1 cellular context compared by ENCODE assay signal in genomic region chr6:36094238-36094637, GRCh38.
A peak's percentile ranks its signal among the peaks of the same experiment; 100 is the strongest.
TF ChIP-seq lines count a peak whose summit lies in the region.

No MANE protein-coding gene starts in this region.

TF ChIP-seq in GM12878, 131 proteins besides CTCF, POLR2A, EP300 and RAD21:
- TF ChIP-seq, protein P1, sequence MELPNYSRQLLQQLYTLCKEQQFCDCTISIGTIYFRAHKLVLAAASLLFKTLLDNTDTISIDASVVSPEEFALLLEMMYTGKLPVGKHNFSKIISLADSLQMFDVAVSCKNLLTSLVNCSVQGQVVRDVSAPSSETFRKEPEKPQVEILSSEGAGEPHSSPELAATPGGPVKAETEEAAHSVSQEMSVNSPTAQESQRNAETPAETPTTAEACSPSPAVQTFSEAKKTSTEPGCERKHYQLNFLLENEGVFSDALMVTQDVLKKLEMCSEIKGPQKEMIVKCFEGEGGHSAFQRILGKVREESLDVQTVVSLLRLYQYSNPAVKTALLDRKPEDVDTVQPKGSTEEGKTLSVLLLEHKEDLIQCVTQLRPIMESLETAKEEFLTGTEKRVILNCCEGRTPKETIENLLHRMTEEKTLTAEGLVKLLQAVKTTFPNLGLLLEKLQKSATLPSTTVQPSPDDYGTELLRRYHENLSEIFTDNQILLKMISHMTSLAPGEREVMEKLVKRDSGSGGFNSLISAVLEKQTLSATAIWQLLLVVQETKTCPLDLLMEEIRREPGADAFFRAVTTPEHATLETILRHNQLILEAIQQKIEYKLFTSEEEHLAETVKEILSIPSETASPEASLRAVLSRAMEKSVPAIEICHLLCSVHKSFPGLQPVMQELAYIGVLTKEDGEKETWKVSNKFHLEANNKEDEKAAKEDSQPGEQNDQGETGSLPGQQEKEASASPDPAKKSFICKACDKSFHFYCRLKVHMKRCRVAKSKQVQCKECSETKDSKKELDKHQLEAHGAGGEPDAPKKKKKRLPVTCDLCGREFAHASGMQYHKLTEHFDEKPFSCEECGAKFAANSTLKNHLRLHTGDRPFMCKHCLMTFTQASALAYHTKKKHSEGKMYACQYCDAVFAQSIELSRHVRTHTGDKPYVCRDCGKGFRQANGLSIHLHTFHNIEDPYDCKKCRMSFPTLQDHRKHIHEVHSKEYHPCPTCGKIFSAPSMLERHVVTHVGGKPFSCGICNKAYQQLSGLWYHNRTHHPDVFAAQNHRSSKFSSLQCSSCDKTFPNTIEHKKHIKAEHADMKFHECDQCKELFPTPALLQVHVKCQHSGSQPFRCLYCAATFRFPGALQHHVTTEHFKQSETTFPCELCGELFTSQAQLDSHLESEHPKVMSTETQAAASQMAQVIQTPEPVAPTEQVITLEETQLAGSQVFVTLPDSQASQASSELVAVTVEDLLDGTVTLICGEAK (IDR thresholded peaks at IDR 0.05; ENCODE audit: borderline replicate concordance) = peak; percentile 78
- TF ChIP-seq, protein P2, sequence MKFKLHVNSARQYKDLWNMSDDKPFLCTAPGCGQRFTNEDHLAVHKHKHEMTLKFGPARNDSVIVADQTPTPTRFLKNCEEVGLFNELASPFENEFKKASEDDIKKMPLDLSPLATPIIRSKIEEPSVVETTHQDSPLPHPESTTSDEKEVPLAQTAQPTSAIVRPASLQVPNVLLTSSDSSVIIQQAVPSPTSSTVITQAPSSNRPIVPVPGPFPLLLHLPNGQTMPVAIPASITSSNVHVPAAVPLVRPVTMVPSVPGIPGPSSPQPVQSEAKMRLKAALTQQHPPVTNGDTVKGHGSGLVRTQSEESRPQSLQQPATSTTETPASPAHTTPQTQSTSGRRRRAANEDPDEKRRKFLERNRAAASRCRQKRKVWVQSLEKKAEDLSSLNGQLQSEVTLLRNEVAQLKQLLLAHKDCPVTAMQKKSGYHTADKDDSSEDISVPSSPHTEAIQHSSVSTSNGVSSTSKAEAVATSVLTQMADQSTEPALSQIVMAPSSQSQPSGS (IDR thresholded peaks at IDR 0.05; ENCODE audit: low read length) = no peak
- TF ChIP-seq, protein P3, sequence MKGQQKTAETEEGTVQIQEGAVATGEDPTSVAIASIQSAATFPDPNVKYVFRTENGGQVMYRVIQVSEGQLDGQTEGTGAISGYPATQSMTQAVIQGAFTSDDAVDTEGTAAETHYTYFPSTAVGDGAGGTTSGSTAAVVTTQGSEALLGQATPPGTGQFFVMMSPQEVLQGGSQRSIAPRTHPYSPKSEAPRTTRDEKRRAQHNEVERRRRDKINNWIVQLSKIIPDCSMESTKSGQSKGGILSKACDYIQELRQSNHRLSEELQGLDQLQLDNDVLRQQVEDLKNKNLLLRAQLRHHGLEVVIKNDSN (IDR thresholded peaks at IDR 0.05; ENCODE audit: borderline replicate concordance, extremely low read length, insufficient read depth, low read depth, low read length) = no peak
TF ChIP-seq in GM12878: peak in this region for 1.
